In the genomic region with DNA sequence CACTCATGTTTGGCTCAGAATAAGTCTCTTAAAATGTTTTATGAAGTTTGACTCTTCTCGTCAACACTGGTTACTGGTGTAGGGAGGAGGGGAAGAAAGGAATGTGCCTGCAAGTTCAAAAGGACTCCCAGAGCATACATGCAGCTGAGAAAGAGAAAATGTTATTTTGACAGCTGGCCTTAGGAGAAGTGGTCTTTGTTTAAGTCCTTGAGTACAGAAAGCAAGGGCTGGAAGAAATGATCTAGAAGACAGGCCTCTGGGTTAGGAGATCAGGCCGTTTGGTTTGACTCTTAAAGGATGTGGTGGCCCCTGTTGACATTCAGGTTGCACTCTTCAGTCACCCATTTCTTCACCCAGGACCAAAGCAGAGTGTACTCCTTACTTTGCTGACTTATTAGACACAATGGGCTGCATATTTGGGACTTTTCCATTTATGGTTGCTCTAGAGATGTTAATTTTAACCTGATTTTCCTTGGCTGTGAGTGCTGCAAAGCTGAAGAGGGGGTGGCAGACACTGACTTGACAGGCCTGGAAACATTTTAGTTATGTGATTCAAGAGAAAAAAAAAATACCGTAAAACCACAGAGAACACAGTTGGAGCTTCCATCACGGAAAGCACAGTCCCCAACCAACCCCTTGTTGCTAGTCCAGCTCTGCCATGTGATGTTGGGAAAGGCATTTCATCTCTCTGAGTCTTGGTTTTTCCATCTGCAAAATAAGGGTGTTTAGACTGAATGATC, we compare ENCODE assay signal across 13 cellular contexts.
DNase-seq lines count a peak whose midpoint lies in the region; FAIRE-seq and TF ChIP-seq lines count a peak whose summit lies in the region.
"Had no signal": no experiment of that assay in that cellular context is flagged by ENCODE, and none has a peak within 500 bp of the region (broad histone marks: within the 10 kb centered on the region; RNA-seq: fewer than 3 reads in every experiment).

No MANE protein-coding gene starts in this region.

- H3K4me1 Mint-ChIP-seq in HFFc6 (ENCODE audit: low read depth): peaks cover 44% of the 10 kb centered on the region

- H3K27me3 Mint-ChIP-seq in HFFc6 (ENCODE audit: insufficient read depth): peaks cover 8% of the 10 kb centered on the region

- H3K4me3 Mint-ChIP-seq in HFFc6: peak overlapping the region; percentile 57
- H3K4me3 Mint-ChIP-seq: activated T-cell treated with anti-CD3 and anti-CD28 coated beads, Interleukin-2, amount 50 U/mL, for 4 hours; WTC11 had no signal

- no peaks in the 10 kb centered on the region for H3K79me2 ChIP-seq in keratinocyte (ENCODE audit: control insufficient read depth, insufficient read depth, low read length)
- H3K79me2 ChIP-seq in smooth muscle cell (ENCODE audit: low read depth): no peaks in the 10 kb centered on the region

- H3K9me1 ChIP-seq in keratinocyte (ENCODE audit: control insufficient read depth, extremely low read depth, insufficient read depth, low read length): no peaks in the 10 kb centered on the region

- H3K9ac ChIP-seq in keratinocyte (ENCODE audit: control insufficient read depth, extremely low read depth, insufficient read depth, low read length) (no peak overlapping the region), smooth muscle cell (ENCODE audit: low read depth) (no peak overlapping the region)

- H4K20me1 ChIP-seq in keratinocyte (ENCODE audit: control insufficient read depth, extremely low read depth, insufficient read depth, low read length) (no peaks in the 10 kb centered on the region), smooth muscle cell (ENCODE audit: low read depth) (no peaks in the 10 kb centered on the region)

- no peaks in the 10 kb centered on the region for H3K36me3 ChIP-seq in brain microvascular endothelial cell (replicated peaks)
- H3K36me3 ChIP-seq in keratinocyte (ENCODE audit: control insufficient read depth in 2 of 2, extremely low read depth in 1 of 2, insufficient read depth in 2 of 2, low read length in 2 of 2): no peaks in the 10 kb centered on the region
- no peaks in the 10 kb centered on the region for H3K36me3 ChIP-seq in smooth muscle cell (ENCODE audit: low read depth)
- no peaks in the 10 kb centered on the region for H3K36me3 ChIP-seq in MG63
- H3K36me3 ChIP-seq: colonic mucosa had no signal

- H3K9me3 ChIP-seq in keratinocyte (ENCODE audit: control insufficient read depth, low read depth, low read length) (no peaks in the 10 kb centered on the region), smooth muscle cell (replicated peaks; ENCODE audit: low read depth) (no peaks in the 10 kb centered on the region), MG63 (no peaks in the 10 kb centered on the region)
- H3K9me3 ChIP-seq: colonic mucosa had no signal

- no peak for FAIRE-seq in keratinocyte (lab: Jason Lieb, UNC)
- FAIRE-seq: D721Med had no signal

- H3K36me3 Mint-ChIP-seq in HFFc6 (ENCODE audit: low read depth): no peaks in the 10 kb centered on the region
- H3K36me3 Mint-ChIP-seq: WTC11 had no signal

- TF ChIP-seq CTCF in HFFc6 (IDR thresholded peaks at IDR 0.05) (no peak), brain microvascular endothelial cell (IDR thresholded peaks at IDR 0.05; ENCODE audit: low read depth, low read length, missing control alignments) (no peak), keratinocyte (optimal IDR thresholded peaks at IDR 0.05 in 1 of 3, IDR thresholded peaks at IDR 0.05 in 1 of 3, conservative IDR thresholded peaks at IDR 0.05 in 1 of 3; ENCODE audit: extremely low read depth in 1 of 3, insufficient read depth in 2 of 3, low read length in 3 of 3) (no peak), smooth muscle cell (IDR thresholded peaks at IDR 0.05; ENCODE audit: borderline replicate concordance, insufficient read depth, poor library complexity, severe bottlenecking) (no peak)

- in situ Hi-C loops in brain microvascular endothelial cell (cut with HindIII; ENCODE audit: low pct_ligation_motif_present, low sequenced_read_pairs): no loop called here

- H3K9me3 Mint-ChIP-seq in HFFc6: no peaks in the 10 kb centered on the region
- H3K9me3 Mint-ChIP-seq: activated T-cell treated with anti-CD3 and anti-CD28 coated beads, Interleukin-2, amount 50 U/mL, for 4 hours; WTC11 had no signal

- 21% methylated on average over 4 of the region's 4 CpGs for WGBS in smooth muscle cell (ENCODE audit: low lambda C conversion rate)

- H3K4me1 ChIP-seq in keratinocyte (ENCODE audit: control insufficient read depth, extremely low read depth, insufficient read depth, low read length) (no peaks in the 10 kb centered on the region), smooth muscle cell (ENCODE audit: low read depth) (peaks cover 14% of the 10 kb centered on the region)
- H3K4me1 ChIP-seq: colonic mucosa had no signal

- peak; percentile 40 for DNase-seq in HFFc6
- peak; percentile 78 for DNase-seq in brain microvascular endothelial cell
- no peak for DNase-seq in keratinocyte (ENCODE audit: low read depth, low spot score)
- DNase-seq in smooth muscle cell (lab: John Stamatoyannopoulos, UW; ENCODE audit: unreplicated experiment): no peak
- no peak for DNase-seq in NCI-H2227 (lab: John Stamatoyannopoulos, UW; ENCODE audit: unreplicated experiment)
- DNase-seq in activated naive CD4-positive, alpha-beta T cell treated with Interleukin-2 at 50 U/mL for 16 hours: no peak
- no peak for DNase-seq in MG63
- DNase-seq in HK-2 (ENCODE audit: unreplicated experiment): no peak
- DNase-seq: activated T-cell treated with anti-CD3 and anti-CD28 coated beads, Interleukin-2, amount 50 U/mL, for 4 hours; colonic mucosa; SHP77 had no signal

- H3K27ac ChIP-seq in brain microvascular endothelial cell (peak overlapping the region; percentile 93), keratinocyte (ENCODE audit: control insufficient read depth, insufficient read depth, low read length) (no peak overlapping the region), smooth muscle cell (ENCODE audit: low read depth) (peak overlapping the region; percentile 68)
- H3K27ac ChIP-seq: colonic mucosa had no signal

- H3F3A ChIP-seq in smooth muscle cell (ENCODE audit: low read depth): no peaks in the 10 kb centered on the region

- H2AFZ ChIP-seq in keratinocyte (ENCODE audit: control insufficient read depth, low read length) (peak overlapping the region; percentile 7), smooth muscle cell (ENCODE audit: low read depth) (peak overlapping the region; percentile 38)

- dilution Hi-C loops in keratinocyte (cut with MboI; ENCODE audit: extremely low pct_ligation_motif_present, low sequenced_read_pairs): no loop called here

- no peaks in the 10 kb centered on the region for H3K27me3 ChIP-seq in brain microvascular endothelial cell (replicated peaks)
- no peaks in the 10 kb centered on the region for H3K27me3 ChIP-seq in keratinocyte (ENCODE audit: control insufficient read depth, extremely low read depth, insufficient read depth, low read length)
- H3K27me3 ChIP-seq in smooth muscle cell (ENCODE audit: low read depth): no peaks in the 10 kb centered on the region
- H3K27me3 ChIP-seq in MG63: 0 out of 2 replicates have a peak, but pooled peaks cover 2% of the 10 kb centered on the region
- H3K27me3 ChIP-seq: colonic mucosa had no signal

- H3K4me2 ChIP-seq in keratinocyte (ENCODE audit: control insufficient read depth, extremely low read depth, insufficient read depth, low read depth, low read length) (no peak overlapping the region), smooth muscle cell (peak overlapping the region; percentile 66)

- no peak overlapping the region for H3K4me3 ChIP-seq in brain microvascular endothelial cell (ENCODE audit: low read depth, low read length)
- H3K4me3 ChIP-seq in keratinocyte (ENCODE audit: control insufficient read depth in 2 of 3, extremely low read depth in 1 of 3, insufficient read depth in 2 of 3, low read depth in 1 of 3, low read length in 3 of 3): no peak overlapping the region
- H3K4me3 ChIP-seq in smooth muscle cell: no peak overlapping the region
- H3K4me3 ChIP-seq in MG63: no peak overlapping the region
- H3K4me3 ChIP-seq: colonic mucosa had no signal

- H3K27ac Mint-ChIP-seq in HFFc6: peak overlapping the region; percentile 64
- H3K27ac Mint-ChIP-seq: WTC11 had no signal

Comparison
In these comparisons a context has a peak if more than half of its experiments do, and no peak if none do; other contexts are left out.
1. DNase-seq: peak in HFFc6 (single experiment) and brain microvascular endothelial cell (single experiment); none in keratinocyte (single experiment), smooth muscle cell (single experiment), NCI-H2227 (single experiment), activated naive CD4-positive, alpha-beta T cell treated with Interleukin-2 at 50 U/mL for 16 hours (single experiment), MG63 (single experiment) and HK-2 (single experiment).